ENCODE assay signal across 2 cellular contexts in the genomic region with DNA sequence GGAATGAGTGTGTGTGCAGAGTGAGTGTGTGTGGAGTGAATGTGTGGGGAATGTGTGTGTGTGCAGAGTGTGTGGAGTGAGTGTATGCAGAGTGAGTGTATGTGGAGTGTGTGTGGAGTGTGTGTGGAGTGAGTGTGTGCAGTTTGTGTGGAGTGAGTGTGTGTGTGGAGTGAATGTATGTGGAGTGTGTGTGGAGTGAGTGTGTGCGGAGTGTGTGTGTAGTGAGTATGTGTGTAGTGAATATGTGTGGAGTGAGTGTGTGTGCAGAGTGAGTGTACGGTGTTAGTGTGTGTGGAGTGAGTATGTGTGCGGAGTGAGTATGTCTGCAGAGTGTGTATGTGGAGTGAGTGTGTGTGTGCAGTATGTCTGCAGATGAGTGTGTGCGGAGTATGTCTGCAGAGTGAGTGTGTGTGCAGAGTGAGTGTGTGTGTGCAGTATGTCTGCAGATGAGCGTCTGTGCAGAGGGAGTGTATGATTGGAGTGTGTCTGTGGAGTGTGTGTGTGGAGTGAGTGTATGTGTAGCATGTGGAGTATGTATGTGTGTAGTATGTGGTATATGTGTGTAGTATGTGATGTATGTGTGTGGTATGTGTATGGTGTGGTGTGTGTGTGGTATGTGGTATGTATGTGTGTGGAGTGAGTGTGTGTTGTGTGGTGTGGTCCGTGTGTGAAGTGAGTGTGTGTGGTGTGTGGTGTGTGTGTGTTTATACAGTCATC.
TF ChIP-seq lines count a peak whose summit lies in the region.

No MANE protein-coding gene starts in this region.

TF ChIP-seq in GM12878, 131 proteins besides CTCF, POLR2A, EP300 and RAD21:
- no peak for TF ChIP-seq GABPA (IDR thresholded peaks at IDR 0.05; ENCODE audit: low read depth)
- TF ChIP-seq MLLT1 (IDR thresholded peaks at IDR 0.05), result peak; percentile 90
- TF ChIP-seq ATF7 (IDR thresholded peaks at IDR 0.05; ENCODE audit: low read depth), result no peak
- no peak for TF ChIP-seq POLR2AphosphoS2 (IDR thresholded peaks at IDR 0.05; ENCODE audit: low read depth, low read length)
- no peak for TF ChIP-seq TAF1 (IDR thresholded peaks at IDR 0.05; ENCODE audit: borderline replicate concordance, low read depth, low read length)
- no peak for TF ChIP-seq ZNF622 (IDR thresholded peaks at IDR 0.05)
- TF ChIP-seq IKZF2 (IDR thresholded peaks at IDR 0.05), result 0 out of 4 replicates have a peak, but pooled peaks have one; percentile 4 to 22
- no peak for TF ChIP-seq SIN3A (IDR thresholded peaks at IDR 0.05; ENCODE audit: low read depth, low read length)
- TF ChIP-seq MYB (IDR thresholded peaks at IDR 0.05; ENCODE audit: borderline replicate concordance, low read depth, low read length), result no peak
- no peak for TF ChIP-seq CBX3 (IDR thresholded peaks at IDR 0.05; ENCODE audit: borderline replicate concordance, low read depth)
- TF ChIP-seq TCF3 (IDR thresholded peaks at IDR 0.05; ENCODE audit: borderline replicate concordance, insufficient read depth, low read depth, low read length), result no peak
- TF ChIP-seq PBX3 (IDR thresholded peaks at IDR 0.05; ENCODE audit: insufficient replicate concordance, low read depth, low read length), result no peak
- 0 out of 2 replicates have a peak, but pooled peaks have one; percentile 45 for TF ChIP-seq NBN (IDR thresholded peaks at IDR 0.05)
- TF ChIP-seq POU2F2 (IDR thresholded peaks at IDR 0.05; ENCODE audit: borderline replicate concordance, low read depth, low read length), result 0 out of 3 replicates have a peak, but pooled peaks have one; percentile 3
- TF ChIP-seq HDGF (IDR thresholded peaks at IDR 0.05), result peak; percentile 94
- peak; percentile 45; the same call in 1 of the 2 replicates for TF ChIP-seq POLR2AphosphoS5 (IDR thresholded peaks at IDR 0.05; ENCODE audit: low read length)
- TF ChIP-seq, protein P1, sequence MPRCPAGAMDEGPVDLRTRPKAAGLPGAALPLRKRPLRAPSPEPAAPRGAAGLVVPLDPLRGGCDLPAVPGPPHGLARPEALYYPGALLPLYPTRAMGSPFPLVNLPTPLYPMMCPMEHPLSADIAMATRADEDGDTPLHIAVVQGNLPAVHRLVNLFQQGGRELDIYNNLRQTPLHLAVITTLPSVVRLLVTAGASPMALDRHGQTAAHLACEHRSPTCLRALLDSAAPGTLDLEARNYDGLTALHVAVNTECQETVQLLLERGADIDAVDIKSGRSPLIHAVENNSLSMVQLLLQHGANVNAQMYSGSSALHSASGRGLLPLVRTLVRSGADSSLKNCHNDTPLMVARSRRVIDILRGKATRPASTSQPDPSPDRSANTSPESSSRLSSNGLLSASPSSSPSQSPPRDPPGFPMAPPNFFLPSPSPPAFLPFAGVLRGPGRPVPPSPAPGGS (IDR thresholded peaks at IDR 0.05; ENCODE audit: borderline replicate concordance, insufficient read depth, low read depth, low read length, poor library complexity, severe bottlenecking), result no peak
- TF ChIP-seq NR2C2 (IDR thresholded peaks at IDR 0.05; ENCODE audit: borderline replicate concordance, control insufficient read depth, insufficient read length, low read depth), result no peak
- TF ChIP-seq IRF4 (IDR thresholded peaks at IDR 0.05; ENCODE audit: low read depth, low read length), result no peak
- TF ChIP-seq YBX1 (IDR thresholded peaks at IDR 0.05), result no peak
- TF ChIP-seq NFYA (IDR thresholded peaks at IDR 0.05; ENCODE audit: borderline replicate concordance, low read depth, low read length), result no peak
TF ChIP-seq in GM12878: peak in this region for 6.

TF ChIP-seq in GM23338, 12 proteins besides CTCF, POLR2A, EP300 and RAD21:
- TF ChIP-seq EZH2 (IDR thresholded peaks at IDR 0.05; ENCODE audit: low read depth, unreplicated experiment) (no peak), CREB1 (CRISPR knock-in tag; IDR thresholded peaks at IDR 0.05; ENCODE audit: low read depth) (no peak), ZNF331 (CRISPR knock-in tag; IDR thresholded peaks at IDR 0.05; ENCODE audit: low read depth) (no peak), REST (IDR thresholded peaks at IDR 0.05; ENCODE audit: unreplicated experiment) (no peak), ETS1 (IDR thresholded peaks at IDR 0.05) (no peak), NANOG (IDR thresholded peaks at IDR 0.05; ENCODE audit: borderline replicate concordance) (no peak), JUNB (IDR thresholded peaks at IDR 0.05; ENCODE audit: unreplicated experiment) (no peak), EZH2phosphoT487 (IDR thresholded peaks at IDR 0.05; ENCODE audit: unreplicated experiment) (no peak), ZNF114 (CRISPR knock-in tag; IDR thresholded peaks at IDR 0.05) (no peak), POLR2AphosphoS5 (IDR thresholded peaks at IDR 0.05; ENCODE audit: low read depth) (no peak)
- TF ChIP-seq, protein P2, sequence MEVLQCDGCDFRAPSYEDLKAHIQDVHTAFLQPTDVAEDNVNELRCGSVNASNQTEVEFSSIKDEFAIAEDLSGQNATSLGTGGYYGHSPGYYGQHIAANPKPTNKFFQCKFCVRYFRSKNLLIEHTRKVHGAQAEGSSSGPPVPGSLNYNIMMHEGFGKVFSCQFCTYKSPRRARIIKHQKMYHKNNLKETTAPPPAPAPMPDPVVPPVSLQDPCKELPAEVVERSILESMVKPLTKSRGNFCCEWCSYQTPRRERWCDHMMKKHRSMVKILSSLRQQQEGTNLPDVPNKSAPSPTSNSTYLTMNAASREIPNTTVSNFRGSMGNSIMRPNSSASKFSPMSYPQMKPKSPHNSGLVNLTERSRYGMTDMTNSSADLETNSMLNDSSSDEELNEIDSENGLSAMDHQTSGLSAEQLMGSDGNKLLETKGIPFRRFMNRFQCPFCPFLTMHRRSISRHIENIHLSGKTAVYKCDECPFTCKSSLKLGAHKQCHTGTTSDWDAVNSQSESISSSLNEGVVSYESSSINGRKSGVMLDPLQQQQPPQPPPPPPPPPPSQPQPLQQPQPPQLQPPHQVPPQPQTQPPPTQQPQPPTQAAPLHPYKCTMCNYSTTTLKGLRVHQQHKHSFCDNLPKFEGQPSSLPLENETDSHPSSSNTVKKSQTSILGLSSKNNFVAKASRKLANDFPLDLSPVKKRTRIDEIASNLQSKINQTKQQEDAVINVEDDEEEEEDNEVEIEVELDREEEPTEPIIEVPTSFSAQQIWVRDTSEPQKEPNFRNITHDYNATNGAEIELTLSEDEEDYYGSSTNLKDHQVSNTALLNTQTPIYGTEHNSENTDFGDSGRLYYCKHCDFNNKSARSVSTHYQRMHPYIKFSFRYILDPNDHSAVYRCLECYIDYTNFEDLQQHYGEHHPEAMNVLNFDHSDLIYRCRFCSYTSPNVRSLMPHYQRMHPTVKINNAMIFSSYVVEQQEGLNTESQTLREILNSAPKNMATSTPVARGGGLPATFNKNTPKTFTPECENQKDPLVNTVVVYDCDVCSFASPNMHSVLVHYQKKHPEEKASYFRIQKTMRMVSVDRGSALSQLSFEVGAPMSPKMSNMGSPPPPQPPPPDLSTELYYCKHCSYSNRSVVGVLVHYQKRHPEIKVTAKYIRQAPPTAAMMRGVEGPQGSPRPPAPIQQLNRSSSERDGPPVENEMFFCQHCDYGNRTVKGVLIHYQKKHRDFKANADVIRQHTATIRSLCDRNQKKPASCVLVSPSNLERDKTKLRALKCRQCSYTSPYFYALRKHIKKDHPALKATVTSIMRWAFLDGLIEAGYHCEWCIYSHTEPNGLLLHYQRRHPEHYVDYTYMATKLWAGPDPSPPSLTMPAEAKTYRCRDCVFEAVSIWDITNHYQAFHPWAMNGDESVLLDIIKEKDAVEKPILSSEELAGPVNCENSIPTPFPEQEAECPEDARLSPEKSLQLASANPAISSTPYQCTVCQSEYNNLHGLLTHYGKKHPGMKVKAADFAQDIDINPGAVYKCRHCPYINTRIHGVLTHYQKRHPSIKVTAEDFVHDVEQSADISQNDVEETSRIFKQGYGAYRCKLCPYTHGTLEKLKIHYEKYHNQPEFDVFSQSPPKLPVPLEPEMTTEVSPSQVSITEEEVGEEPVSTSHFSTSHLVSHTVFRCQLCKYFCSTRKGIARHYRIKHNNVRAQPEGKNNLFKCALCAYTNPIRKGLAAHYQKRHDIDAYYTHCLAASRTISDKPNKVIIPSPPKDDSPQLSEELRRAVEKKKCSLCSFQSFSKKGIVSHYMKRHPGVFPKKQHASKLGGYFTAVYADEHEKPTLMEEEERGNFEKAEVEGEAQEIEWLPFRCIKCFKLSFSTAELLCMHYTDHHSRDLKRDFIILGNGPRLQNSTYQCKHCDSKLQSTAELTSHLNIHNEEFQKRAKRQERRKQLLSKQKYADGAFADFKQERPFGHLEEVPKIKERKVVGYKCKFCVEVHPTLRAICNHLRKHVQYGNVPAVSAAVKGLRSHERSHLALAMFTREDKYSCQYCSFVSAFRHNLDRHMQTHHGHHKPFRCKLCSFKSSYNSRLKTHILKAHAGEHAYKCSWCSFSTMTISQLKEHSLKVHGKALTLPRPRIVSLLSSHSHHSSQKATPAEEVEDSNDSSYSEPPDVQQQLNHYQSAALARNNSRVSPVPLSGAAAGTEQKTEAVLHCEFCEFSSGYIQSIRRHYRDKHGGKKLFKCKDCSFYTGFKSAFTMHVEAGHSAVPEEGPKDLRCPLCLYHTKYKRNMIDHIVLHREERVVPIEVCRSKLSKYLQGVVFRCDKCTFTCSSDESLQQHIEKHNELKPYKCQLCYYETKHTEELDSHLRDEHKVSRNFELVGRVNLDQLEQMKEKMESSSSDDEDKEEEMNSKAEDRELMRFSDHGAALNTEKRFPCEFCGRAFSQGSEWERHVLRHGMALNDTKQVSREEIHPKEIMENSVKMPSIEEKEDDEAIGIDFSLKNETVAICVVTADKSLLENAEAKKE (CRISPR knock-in tag; IDR thresholded peaks at IDR 0.05), result no peak
